ENCODE assay signal across 31 cellular contexts in the genomic region with DNA sequence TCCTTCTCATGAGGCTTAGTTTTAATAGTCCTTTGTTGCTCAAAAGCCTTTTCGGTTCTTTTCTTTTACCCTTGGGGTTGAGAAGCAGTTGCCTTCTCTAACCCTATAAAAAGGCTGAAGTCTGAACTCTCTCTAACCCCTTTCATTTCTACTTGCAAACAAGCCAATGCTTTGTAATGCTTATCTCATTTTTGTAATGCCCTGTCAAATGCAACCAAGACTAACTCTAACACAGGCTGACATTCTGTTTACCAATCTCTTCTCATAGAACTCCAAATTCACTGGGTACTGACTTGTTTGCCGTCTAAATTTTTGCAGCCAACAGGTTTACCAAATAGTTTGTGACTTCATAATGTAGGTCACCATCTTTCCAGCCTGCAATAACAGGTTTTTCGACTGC.
"Had no signal": no experiment of that assay in that cellular context is flagged by ENCODE, and none has a peak within 500 bp of the region (broad histone marks: within the 10 kb centered on the region; RNA-seq: fewer than 3 reads in every experiment).

No MANE protein-coding gene starts in this region.

- FAIRE-seq: keratinocyte, urothelium cell line had no signal

- DNase-seq: kidney glomerular epithelial cell; left cardiac atrium; left lung; mesendoderm; naive B cell; natural killer cell; nephron progenitor cell; occipital lobe; right cardiac atrium; stimulated activated CD4-positive, alpha-beta T cell treated with anti-CD3 and anti-CD28 coated beads, Interleukin-12 subunit alpha, Interleukin-12 subunit beta, amount 100 ng/mL, for 4 hours; stimulated activated CD4-positive, alpha-beta T cell treated with anti-CD3 and anti-CD28 coated beads, Interleukin-15, amount 100 ng/mL, for 24 hours; stimulated activated CD4-positive, alpha-beta T cell treated with anti-CD3 and anti-CD28 coated beads, Interleukin-2, amount 100 ng/mL, for 24 hours; stimulated activated CD4-positive, alpha-beta T cell treated with anti-CD3 and anti-CD28 coated beads, Interleukin-4, amount 100 ng/mL, for 1 hour; stimulated activated naive CD4-positive, alpha-beta T cell; tibial artery; trophoblast cell; upper lobe of right lung had no signal

- ATAC-seq: left cardiac atrium; left lung; natural killer cell; right cardiac atrium; sciatic nerve; stimulated activated effector memory CD8-positive, alpha-beta T cell treated with anti-CD3 and anti-CD28 coated beads, Interleukin-12 subunit alpha, Interleukin-12 subunit beta, amount 100 ng/mL, for 72 hours; upper lobe of right lung had no signal

- H3K4me2 ChIP-seq: hepatocyte, neural progenitor cell had no signal

- H3K4me3 ChIP-seq: hepatocyte, left lung, lung, neural progenitor cell, skin epidermis, suprapubic skin, thoracic aorta, tibial artery, upper lobe of right lung had no signal

- H3K9me3 ChIP-seq: left lung, neutrophil, suprapubic skin, thoracic aorta, tibial artery, upper lobe of right lung had no signal

- H3K9me3 Mint-ChIP-seq: naive B cell, natural killer cell, nephron progenitor cell, neural progenitor cell had no signal

- H3K79me2 ChIP-seq: hepatocyte, parathyroid adenoma had no signal

- H3K27me3 ChIP-seq: hepatocyte, left lung, neural progenitor cell, neutrophil, suprapubic skin, tibial artery, upper lobe of right lung had no signal

- H2AFZ ChIP-seq: hepatocyte, neural progenitor cell, parathyroid adenoma had no signal

- H3K27me3 Mint-ChIP-seq: stimulated activated naive CD8-positive, alpha-beta T cell treated with anti-CD3 and anti-CD28 coated beads, Interleukin-15, Interleukin-2, amounts not matched to agents 100 ng/mL and 50 ng/mL, for 24 hours had no signal

- H3K4me1 Mint-ChIP-seq: mesothelial cell of epicardium; naive B cell; natural killer cell; stimulated activated effector memory CD8-positive, alpha-beta T cell treated with anti-CD3 and anti-CD28 coated beads, Interleukin-12 subunit alpha, Interleukin-12 subunit beta, amount 100 ng/mL, for 72 hours had no signal

- H3K4me3 Mint-ChIP-seq: mesothelial cell of epicardium; naive B cell; natural killer cell; nephron progenitor cell; neural progenitor cell; stimulated activated effector memory CD8-positive, alpha-beta T cell treated with anti-CD3 and anti-CD28 coated beads, Interleukin-12 subunit alpha, Interleukin-12 subunit beta, amount 100 ng/mL, for 72 hours; stimulated activated naive CD8-positive, alpha-beta T cell treated with anti-CD3 and anti-CD28 coated beads, Interleukin-15, Interleukin-2, amounts not matched to agents 100 ng/mL and 50 ng/mL, for 24 hours had no signal

- H3K27ac Mint-ChIP-seq: mesothelial cell of epicardium; naive B cell; natural killer cell; nephron progenitor cell; neural progenitor cell; stimulated activated effector memory CD8-positive, alpha-beta T cell treated with anti-CD3 and anti-CD28 coated beads, Interleukin-12 subunit alpha, Interleukin-12 subunit beta, amount 100 ng/mL, for 72 hours; stimulated activated naive CD8-positive, alpha-beta T cell treated with anti-CD3 and anti-CD28 coated beads, Interleukin-15, Interleukin-2, amounts not matched to agents 100 ng/mL and 50 ng/mL, for 24 hours had no signal

- H3K27ac ChIP-seq: hepatocyte, left lung, neural progenitor cell, neutrophil, parathyroid adenoma, skin epidermis, suprapubic skin, thoracic aorta, tibial artery, upper lobe of right lung had no signal

- H3K4me1 ChIP-seq: left lung, parathyroid adenoma, suprapubic skin, tibial artery, upper lobe of right lung had no signal

- H3K36me3 Mint-ChIP-seq: mesothelial cell of epicardium; naive B cell; natural killer cell; neural progenitor cell; stimulated activated effector memory CD8-positive, alpha-beta T cell treated with anti-CD3 and anti-CD28 coated beads, Interleukin-12 subunit alpha, Interleukin-12 subunit beta, amount 100 ng/mL, for 72 hours had no signal

- H3K36me3 ChIP-seq: left lung, neural progenitor cell, neutrophil, suprapubic skin, thoracic aorta, tibial artery, upper lobe of right lung had no signal
